In the genomic region with DNA sequence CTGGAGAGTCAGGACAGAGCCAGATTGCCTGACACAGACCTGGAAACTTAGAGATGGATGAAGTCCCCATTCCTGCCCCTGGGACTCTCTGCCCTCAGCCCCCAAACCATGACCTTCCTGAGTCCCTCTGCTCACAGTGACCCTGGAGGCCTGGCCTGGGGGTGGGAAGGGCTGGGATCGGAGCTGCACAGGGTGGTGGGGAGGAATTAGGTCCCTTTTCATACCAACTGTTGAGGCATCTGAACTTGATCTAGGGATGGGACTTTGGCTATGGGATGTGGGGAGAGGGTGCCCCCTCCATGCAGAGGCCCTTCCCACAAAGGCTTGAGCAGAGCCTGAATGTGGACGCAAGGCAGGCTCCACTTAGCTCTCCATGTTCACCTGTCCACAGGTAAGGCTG, we compare ENCODE assay signal across 22 cellular contexts.
"Had no signal": no experiment of that assay in that cellular context is flagged by ENCODE, and none has a peak within 500 bp of the region (broad histone marks: within the 10 kb centered on the region; RNA-seq: fewer than 3 reads in every experiment).

No MANE protein-coding gene starts in this region.

- H3K4me3 Mint-ChIP-seq: activated B cell treated with CpG ODN at 0.5 μM for 24 hours; activated CD4-positive, alpha-beta memory T cell treated with anti-CD3 and anti-CD28 coated beads, Interleukin-2, amount 10 ng/mL, durations not matched to agents 7 days and 5 days; activated naive CD8-positive, alpha-beta T cell treated with anti-CD3 and anti-CD28 coated beads for 36 hours; nephron; stimulated activated naive CD8-positive, alpha-beta T cell treated with anti-CD3 and anti-CD28 coated beads, Interleukin-15, Interleukin-2, amounts not matched to agents 100 ng/mL and 50 ng/mL, for 24 hours; T-helper 2 cell treated with Interferon-gamma antibody and Interleukin-4, amounts not matched to agents 5 μg/mL and 100 μg/mL, for 36 hours; type B pancreatic cell had no signal

- ATAC-seq: foreskin keratinocyte, right cardiac atrium had no signal

- H3K9me3 Mint-ChIP-seq: activated B cell treated with CpG ODN at 0.5 μM for 24 hours; activated CD4-positive, alpha-beta memory T cell treated with anti-CD3 and anti-CD28 coated beads, Interleukin-2, amount 10 ng/mL, durations not matched to agents 7 days and 5 days; activated naive CD8-positive, alpha-beta T cell treated with anti-CD3 and anti-CD28 coated beads for 36 hours; nephron; stimulated activated naive CD8-positive, alpha-beta T cell treated with anti-CD3 and anti-CD28 coated beads, Interleukin-15, Interleukin-2, amounts not matched to agents 100 ng/mL and 50 ng/mL, for 24 hours; T-helper 2 cell treated with Interferon-gamma antibody and Interleukin-4, amounts not matched to agents 5 μg/mL and 100 μg/mL, for 36 hours; type B pancreatic cell had no signal

- H3K27ac ChIP-seq: dorsolateral prefrontal cortex, foreskin keratinocyte had no signal

- H3K4me1 ChIP-seq: foreskin keratinocyte had no signal

- DNase-seq: activated B cell treated with CpG ODN at 0.5 μM for 24 hours; activated CD4-positive, alpha-beta memory T cell treated with anti-CD3 and anti-CD28 coated beads, Interleukin-2, amount 10 ng/mL, durations not matched to agents 7 days and 5 days; activated CD4-positive, alpha-beta T cell treated with anti-CD3 and anti-CD28 coated beads for 4 hours; activated naive CD4-positive, alpha-beta T cell; activated naive CD8-positive, alpha-beta T cell treated with anti-CD3 and anti-CD28 coated beads for 36 hours; amniotic stem cell; caudate nucleus; foreskin keratinocyte; hippocampal formation; midbrain; occipital lobe; right cardiac atrium; small intestine; stimulated activated CD4-positive, alpha-beta T cell treated with anti-CD3 and anti-CD28 coated beads, Interleukin-15, amount 100 ng/mL, for 24 hours; stimulated activated CD4-positive, alpha-beta T cell treated with anti-CD3 and anti-CD28 coated beads, Interleukin-2, amount 100 ng/mL, for 48 hours had no signal

- H3K27ac Mint-ChIP-seq: activated B cell treated with CpG ODN at 0.5 μM for 24 hours; activated CD4-positive, alpha-beta memory T cell treated with anti-CD3 and anti-CD28 coated beads, Interleukin-2, amount 10 ng/mL, durations not matched to agents 7 days and 5 days; activated naive CD8-positive, alpha-beta T cell treated with anti-CD3 and anti-CD28 coated beads for 36 hours; progenitor cell of endocrine pancreas; stimulated activated naive CD8-positive, alpha-beta T cell treated with anti-CD3 and anti-CD28 coated beads, Interleukin-15, Interleukin-2, amounts not matched to agents 100 ng/mL and 50 ng/mL, for 24 hours; T-helper 2 cell treated with Interferon-gamma antibody and Interleukin-4, amounts not matched to agents 5 μg/mL and 100 μg/mL, for 36 hours; type B pancreatic cell had no signal

- H3K4me1 Mint-ChIP-seq: activated B cell treated with CpG ODN at 0.5 μM for 24 hours; activated CD4-positive, alpha-beta memory T cell treated with anti-CD3 and anti-CD28 coated beads, Interleukin-2, amount 10 ng/mL, durations not matched to agents 7 days and 5 days; activated naive CD8-positive, alpha-beta T cell treated with anti-CD3 and anti-CD28 coated beads for 36 hours had no signal

- H3K36me3 Mint-ChIP-seq: activated naive CD8-positive, alpha-beta T cell treated with anti-CD3 and anti-CD28 coated beads for 36 hours; type B pancreatic cell had no signal

- H3K4me3 ChIP-seq: dorsolateral prefrontal cortex, lung had no signal

- H3K27me3 Mint-ChIP-seq: activated CD4-positive, alpha-beta memory T cell treated with anti-CD3 and anti-CD28 coated beads, Interleukin-2, amount 10 ng/mL, durations not matched to agents 7 days and 5 days; activated naive CD8-positive, alpha-beta T cell treated with anti-CD3 and anti-CD28 coated beads for 36 hours had no signal
